Comparison of ENCODE assay signal across 1 cellular context in the genomic region with DNA sequence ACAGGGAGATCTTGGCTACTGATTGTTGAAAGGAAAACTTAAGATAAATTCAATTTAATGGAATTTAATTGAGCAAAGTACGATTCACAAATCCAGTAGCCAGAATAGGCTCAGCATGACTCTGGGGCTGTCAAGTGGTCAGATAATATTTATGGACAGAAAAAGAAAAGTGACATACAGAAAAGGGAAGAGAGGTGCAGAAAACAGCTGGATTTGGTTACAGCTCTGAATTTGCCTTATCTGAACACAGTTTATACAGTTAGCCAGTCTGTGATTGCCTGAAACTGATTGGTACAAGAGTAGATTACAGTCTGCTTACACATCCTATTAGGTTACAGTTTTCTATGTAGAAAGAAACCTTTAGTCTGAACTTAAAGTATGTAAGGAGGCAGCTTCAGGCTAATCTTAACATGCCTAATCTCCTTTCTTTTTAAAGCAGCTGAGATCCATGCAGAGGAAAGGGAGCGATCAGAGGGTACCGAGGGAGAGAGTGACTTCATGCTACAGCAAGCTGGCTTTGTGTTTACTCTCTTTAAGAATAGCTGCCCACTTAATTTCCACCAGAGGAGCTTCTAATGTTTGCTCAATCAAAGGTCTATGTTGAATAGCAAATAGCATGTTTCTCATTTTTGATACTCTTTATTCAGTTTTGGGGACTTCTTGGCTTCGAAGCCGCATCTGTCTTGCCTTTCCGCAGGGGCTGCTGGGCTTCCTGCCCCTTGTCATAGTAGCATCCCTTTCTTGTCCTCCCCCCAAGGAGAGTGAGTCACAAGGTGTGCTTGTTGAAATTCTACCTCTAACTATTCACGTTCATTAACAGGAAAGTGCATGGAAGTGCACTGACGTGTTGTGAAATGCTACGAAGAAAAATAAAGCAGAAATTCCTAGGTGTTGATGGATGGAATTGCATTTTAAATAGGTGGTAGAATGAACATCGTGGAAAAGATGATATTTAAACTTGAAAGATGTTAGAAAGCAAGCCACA.
TF ChIP-seq lines count a peak whose summit lies in the region.

No MANE protein-coding gene starts in this region.

TF ChIP-seq in GM23338, 12 proteins besides CTCF, POLR2A, EP300 and RAD21 (continued from another document):
- TF ChIP-seq ZNF462 (CRISPR knock-in tag; IDR thresholded peaks at IDR 0.05), result no peak
- TF ChIP-seq JUNB (IDR thresholded peaks at IDR 0.05; ENCODE audit: unreplicated experiment), result no peak
- no peak for TF ChIP-seq ZNF331 (CRISPR knock-in tag; IDR thresholded peaks at IDR 0.05; ENCODE audit: low read depth)
TF ChIP-seq in GM23338: peak in this region for 0.
